29 cellular contexts compared by ENCODE assay signal in the genomic region with DNA sequence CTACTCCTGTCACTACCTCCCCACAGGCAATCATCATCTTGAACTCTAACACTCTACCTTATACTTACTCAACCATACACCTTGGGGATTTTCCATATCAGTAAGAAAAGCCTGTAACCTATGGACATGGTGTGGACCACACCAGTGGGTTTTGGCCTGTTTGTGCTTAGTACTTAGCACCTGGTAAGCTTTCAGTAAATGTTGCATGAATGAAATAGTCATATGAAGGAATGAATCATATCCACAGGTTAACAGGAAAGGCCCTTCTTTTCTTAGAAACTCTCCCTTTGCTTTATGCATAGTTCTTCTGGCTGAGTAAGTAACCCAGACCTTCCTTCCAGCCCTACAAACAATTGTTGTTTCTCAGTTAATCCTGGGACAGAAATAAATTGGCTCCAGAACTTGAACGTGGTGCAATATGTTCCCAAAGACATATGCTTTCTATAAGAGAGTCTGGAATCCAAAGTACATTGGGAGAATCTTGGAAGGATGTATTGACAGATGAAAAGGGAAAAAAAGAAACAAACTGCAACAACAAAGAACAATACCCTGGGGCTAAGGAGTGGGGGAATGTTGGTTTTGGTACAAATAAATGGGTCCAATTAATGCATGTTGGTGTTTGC. TPM values are rescaled to one million over a fixed set of nuclear protein-coding genes. Genes with fewer than 3 reads are reported as not detected.
DNase-seq lines count a peak whose midpoint lies in the region; ATAC-seq, FAIRE-seq and TF ChIP-seq lines count a peak whose summit lies in the region.
"Had no signal": no experiment of that assay in that cellular context is flagged by ENCODE, and none has a peak within 500 bp of the region (broad histone marks: within the 10 kb centered on the region; RNA-seq: fewer than 3 reads in every experiment).

No MANE protein-coding gene starts in this region.

- H3K9me3 Mint-ChIP-seq in activated CD4-positive, alpha-beta T cell treated with anti-CD3 and anti-CD28 coated beads for 36 hours (ENCODE audit: low read depth) = no peaks in the 10 kb centered on the region
- H3K9me3 Mint-ChIP-seq: neural progenitor cell had no signal

- H3K27ac Mint-ChIP-seq in activated CD4-positive, alpha-beta T cell treated with anti-CD3 and anti-CD28 coated beads for 36 hours = peak overlapping the region; percentile 62
- H3K27ac Mint-ChIP-seq: CD4-positive, alpha-beta T cell; dendritic cell treated with granulocyte-macrophage colony-stimulating factor and Interleukin-4, amounts not matched to agents 40 ng/mL and 50 ng/mL, for 4 days; endodermal cell; neural progenitor cell had no signal

- H3K9me3 ChIP-seq in kidney (ENCODE audit: control insufficient read depth in 1 of 2, low read length in 2 of 2) = no peaks in the 10 kb centered on the region
- H3K9me3 ChIP-seq: ascending aorta, right atrium auricular region, SK-N-SH had no signal

- no peak overlapping the region for H3K9ac ChIP-seq in kidney (ENCODE audit: low read length in 2 of 2)
- H3K9ac ChIP-seq: neural progenitor cell, parathyroid adenoma, SK-N-SH had no signal

- H3K27me3 ChIP-seq in foreskin keratinocyte = no peaks in the 10 kb centered on the region
- H3K27me3 ChIP-seq: ascending aorta, neural progenitor cell, right atrium auricular region had no signal

- H3K4me3 Mint-ChIP-seq in activated CD4-positive, alpha-beta T cell treated with anti-CD3 and anti-CD28 coated beads for 36 hours = no peak overlapping the region
- H3K4me3 Mint-ChIP-seq: CD4-positive, alpha-beta T cell; dendritic cell treated with granulocyte-macrophage colony-stimulating factor and Interleukin-4, amounts not matched to agents 40 ng/mL and 50 ng/mL, for 4 days; endodermal cell; neural progenitor cell had no signal

- POLR2A ChIA-PET in activated CD4-positive, alpha-beta T cell treated with anti-CD3 and anti-CD28 coated beads for 36 hours (lab: Charles Lee) = no interaction called here

- H3K4me1 Mint-ChIP-seq in activated CD4-positive, alpha-beta T cell treated with anti-CD3 and anti-CD28 coated beads for 36 hours = peaks cover 17% of the 10 kb centered on the region

- no peaks in the 10 kb centered on the region for H3K4me1 ChIP-seq in foreskin keratinocyte
- H3K4me1 ChIP-seq in kidney (ENCODE audit: control insufficient read depth in 1 of 2, insufficient read depth in 1 of 2, low read depth in 1 of 2, low read length in 2 of 2) = peaks cover 0 to 5% of the 10 kb centered on the region in 2 donors
- H3K4me1 ChIP-seq: ascending aorta, parathyroid adenoma, right atrium auricular region had no signal

- H3K27ac ChIP-seq in foreskin keratinocyte (no peak overlapping the region), substantia nigra (ENCODE audit: low read depth, low read length, poor library complexity, severe bottlenecking) (no peak overlapping the region), kidney (ENCODE audit: low read depth in 2 of 2, low read length in 2 of 2) (no peak overlapping the region)
- H3K27ac ChIP-seq: ascending aorta, neural progenitor cell, parathyroid adenoma, right atrium auricular region had no signal

- no peaks in the 10 kb centered on the region for H3K36me3 ChIP-seq in kidney (ENCODE audit: control insufficient read depth in 1 of 2, insufficient read depth in 2 of 2, low read length in 2 of 2)
- H3K36me3 ChIP-seq: ascending aorta, neural progenitor cell, right atrium auricular region had no signal

- no peak for FAIRE-seq in kidney (lab: Jason Lieb, UNC)

- peak; percentile 44 for DNase-seq in activated CD4-positive, alpha-beta T cell treated with anti-CD3 and anti-CD28 coated beads for 36 hours
- DNase-seq in activated CD4-positive, alpha-beta T cell treated with anti-CD3 and anti-CD28 coated beads, Interleukin-2, amount 50 U/mL, for 4 hours = no peak
- DNase-seq in stimulated activated CD4-positive, alpha-beta T cell treated with anti-CD3 and anti-CD28 coated beads, Interleukin-1b, Interleukin-23, amount 100 ng/mL, for 48 hours = peak; percentile 34
- no peak for DNase-seq in stimulated activated CD4-positive, alpha-beta T cell treated with anti-CD3 and anti-CD28 coated beads, Interleukin-15, amount 100 ng/mL, for 24 hours
- DNase-seq in foreskin keratinocyte (peak; percentile 22 to 65), substantia nigra (lab: John Stamatoyannopoulos, UW) (no peak), amygdala (lab: John Stamatoyannopoulos, UW) (no peak), kidney (no peak)
- DNase-seq: 8988T; activated CD4-positive, alpha-beta T cell treated with anti-CD3 and anti-CD28 coated beads for 4 hours; activated CD8-positive, alpha-beta memory T cell treated with anti-CD3 and anti-CD28 coated beads, Interleukin-2, amount 50 U/mL, for 48 hours; CD4-positive, alpha-beta T cell; endodermal cell; head of caudate nucleus; NCI-H1105; NCI-H187 treated with DMSO at 0.1 percent for 48 hours; NCI-H2171 treated with DMSO at 0.1 percent for 48 hours; OCI-M1; SK-N-SH; stimulated activated CD4-positive, alpha-beta T cell treated with anti-CD3 and anti-CD28 coated beads, Interleukin-2, amount 100 ng/mL, for 48 hours; T-helper 2 cell had no signal

- intact Hi-C loops in activated CD4-positive, alpha-beta T cell treated with anti-CD3 and anti-CD28 coated beads for 36 hours (cut with DNase I, micrococcal nuclease) = loop anchor here in 1 of 2 experiments (5.0 kb wide), 1 partner anchor 68 kb away; no protein-coding TSS in a partner anchor
- intact Hi-C loops in kidney (cut with DNase I) = no loop called here

- H3K4me3 ChIP-seq in kidney (ENCODE audit: low read length in 2 of 2) = no peak overlapping the region
- H3K4me3 ChIP-seq: ascending aorta, K562, neural progenitor cell, right atrium auricular region had no signal

- no peaks in the 10 kb centered on the region for H3K27me3 Mint-ChIP-seq in activated CD4-positive, alpha-beta T cell treated with anti-CD3 and anti-CD28 coated beads for 36 hours
- H3K27me3 Mint-ChIP-seq: CD4-positive, alpha-beta T cell; dendritic cell treated with granulocyte-macrophage colony-stimulating factor and Interleukin-4, amounts not matched to agents 40 ng/mL and 50 ng/mL, for 4 days had no signal

- TF ChIP-seq CTCF in foreskin keratinocyte (conservative IDR thresholded peaks at IDR 0.05) = no peak
- TF ChIP-seq CTCF in kidney (IDR thresholded peaks at IDR 0.05; ENCODE audit: borderline replicate concordance, extremely low read depth, insufficient read depth) = no peak

- CTCF ChIA-PET in activated CD4-positive, alpha-beta T cell treated with anti-CD3 and anti-CD28 coated beads for 36 hours (lab: Charles Lee) = no interaction called here

- H3K36me3 Mint-ChIP-seq in activated CD4-positive, alpha-beta T cell treated with anti-CD3 and anti-CD28 coated beads for 36 hours (ENCODE audit: low read depth) = peaks cover 29% of the 10 kb centered on the region
- H3K36me3 Mint-ChIP-seq: neural progenitor cell had no signal

- ATAC-seq in activated CD4-positive, alpha-beta T cell treated with anti-CD3 and anti-CD28 coated beads for 36 hours = peak; percentile 89
- peak; percentile 66 for ATAC-seq in foreskin keratinocyte
- ATAC-seq: HCT116, K562 had no signal

RNA-seq across cellular contexts. Expression of a gene that starts 27.8 kb away (rescaled TPM):
- under 1 TPM; 0.23 to 0.25 TPM for total RNA-seq in activated CD4-positive, alpha-beta T cell treated with anti-CD3 and anti-CD28 coated beads for 36 hours
- 2.3 and 2.5 TPM in 2 replicates for total RNA-seq in foreskin keratinocyte
- polyA plus RNA-seq in foreskin keratinocyte = 1.5 and 2.0 TPM in 2 replicates
- 4.3 TPM for total RNA-seq in kidney
- 45.9 TPM for polyA plus RNA-seq in kidney (ENCODE audit: insufficient read depth, low read depth, low replicate concordance)
- total RNA-seq: ascending aorta, HT1080 had no signal

Comparison
In these comparisons a context has a peak if more than half of its experiments do, and no peak if none do; other contexts are left out.
1. DNase-seq: peak in activated CD4-positive, alpha-beta T cell treated with anti-CD3 and anti-CD28 coated beads for 36 hours (single experiment), stimulated activated CD4-positive, alpha-beta T cell treated with anti-CD3 and anti-CD28 coated beads, Interleukin-1b, Interleukin-23, amount 100 ng/mL, for 48 hours (single experiment) and foreskin keratinocyte (2 of 2); none in activated CD4-positive, alpha-beta T cell treated with anti-CD3 and anti-CD28 coated beads, Interleukin-2, amount 50 U/mL, for 4 hours (0 of 2), stimulated activated CD4-positive, alpha-beta T cell treated with anti-CD3 and anti-CD28 coated beads, Interleukin-15, amount 100 ng/mL, for 24 hours (single experiment), substantia nigra (0 of 49), amygdala (0 of 56) and kidney (single experiment).